In genomic region chr13:30690282-30691188, GRCh38 we compare ENCODE assay signal across 8 cellular contexts. TPM values are rescaled to one million over a fixed set of nuclear protein-coding genes. Genes with fewer than 3 reads are reported as not detected.
DNase-seq lines count a peak whose midpoint lies in the region; ATAC-seq and TF ChIP-seq lines count a peak whose summit lies in the region.

No MANE protein-coding gene starts in this region.

- H3K9me3 ChIP-seq in SK-N-SH, result no peaks in the 10 kb centered on the region
- H3K9me3 ChIP-seq in mucosa of rectum (ENCODE audit: control insufficient read depth in 2 of 2, low read length in 2 of 2), result no peaks in the 10 kb centered on the region

- TF ChIP-seq EP300 in SK-N-SH (IDR thresholded peaks at IDR 0.05; ENCODE audit: borderline replicate concordance in 1 of 2, low read depth in 1 of 2, low read length in 1 of 2), result 0 out of 4 replicates have a peak, but pooled peaks of 1 of the 2 experiments have one; percentile 28

- H2AFZ ChIP-seq in SK-N-SH (ENCODE audit: low read depth), result no peak overlapping the region

- intact Hi-C loops in dorsolateral prefrontal cortex (cut with DNase I), result no loop called here

- H3K4me1 ChIP-seq in SK-N-SH (ENCODE audit: control insufficient read depth in 1 of 2, insufficient read depth in 2 of 2, low read depth in 1 of 2, low read length in 1 of 2) (no peaks in the 10 kb centered on the region), mucosa of rectum (ENCODE audit: control insufficient read depth in 2 of 2, insufficient read depth in 2 of 2, low read length in 2 of 2) (peaks cover 13 to 14% of the 10 kb centered on the region in 2 donors)

- H3K4me2 ChIP-seq in SK-N-SH, result no peak overlapping the region

- peaks cover 4% of the 10 kb centered on the region for H3F3A ChIP-seq in SK-N-SH (replicated peaks; ENCODE audit: insufficient read depth)

- H3K36me3 ChIP-seq in SK-N-SH (replicated peaks in 1 of 2; ENCODE audit: control insufficient read depth in 1 of 2, insufficient read depth in 2 of 2, low read length in 1 of 2) (no peaks in the 10 kb centered on the region), mucosa of rectum (ENCODE audit: control insufficient read depth in 2 of 2, insufficient read depth in 2 of 2, low read length in 2 of 2) (no peaks in the 10 kb centered on the region), H7 (replicated peaks; ENCODE audit: control insufficient read depth, insufficient read depth, low read length) (no peaks in the 10 kb centered on the region)

- H3K27me3 ChIP-seq in SK-N-SH (ENCODE audit: insufficient read depth) (no peaks in the 10 kb centered on the region), dorsolateral prefrontal cortex (no peaks in the 10 kb centered on the region), mucosa of rectum (ENCODE audit: control insufficient read depth in 2 of 2, insufficient read depth in 2 of 2, low read length in 2 of 2) (no peaks in the 10 kb centered on the region), H7 (ENCODE audit: control insufficient read depth, insufficient read depth, low read length) (no peaks in the 10 kb centered on the region)

- H3K79me2 ChIP-seq in SK-N-SH (ENCODE audit: insufficient read depth), result no peaks in the 10 kb centered on the region

- 84% methylated on average over 19 of the region's 21 CpGs for WGBS in SK-N-SH (ENCODE audit: low lambda C conversion rate)

- no peaks in the 10 kb centered on the region for H3K9me2 ChIP-seq in SK-N-SH

- H3K9ac ChIP-seq in SK-N-SH, result no peak overlapping the region
- H3K9ac ChIP-seq in mucosa of rectum (ENCODE audit: low read depth in 1 of 2, low read length in 2 of 2), result peak overlapping the region; percentile 50 to 56

- ATAC-seq in SK-N-SH treated with all-trans-retinoic acid at 6 μM for 48 hours (no peak), HG03196 (IDR thresholded peaks at IDR 0.05; ENCODE audit: unreplicated experiment) (peak; percentile 64)

- no peak overlapping the region for H3K4me3 ChIP-seq in SK-N-SH (ENCODE audit: low read depth in 2 of 2, low read length in 1 of 2)
- H3K4me3 ChIP-seq in dorsolateral prefrontal cortex, result peak overlapping the region in 58 of 59 donors; percentile 14 to 69 (median 46)
- peak overlapping the region; percentile 61 to 79 for H3K4me3 ChIP-seq in mucosa of rectum (ENCODE audit: low read length in 2 of 2)
- no peak overlapping the region for H3K4me3 ChIP-seq in H7 (ENCODE audit: insufficient read depth, low read depth, low read length)

- H3K27ac ChIP-seq in SK-N-SH (ENCODE audit: low read depth in 2 of 2, low read length in 1 of 2), result no peak overlapping the region
- H3K27ac ChIP-seq in dorsolateral prefrontal cortex, result peak overlapping the region in 26 of 59 donors; percentile 1 to 70 (median 44)
- peak overlapping the region; percentile 76 to 88 for H3K27ac ChIP-seq in mucosa of rectum (ENCODE audit: low read depth in 2 of 2, low read length in 2 of 2)

- DNase-seq in SK-N-SH (no peak), SIG-M5 (lab: John Stamatoyannopoulos, UW) (peak; percentile 70), dorsolateral prefrontal cortex (peak in 1 of 10 donors; percentile 22), H7 (no peak), putamen (ENCODE audit: low spot score) (no peak)

- CTCF ChIA-PET in SK-N-SH (lab: Yijun Ruan, JAX), result interaction anchor here (0.7 kb wide), 1 partner anchor 75 kb away, joined by 3 read pairs; no protein-coding TSS in a partner anchor

- no peaks in the 10 kb centered on the region for H4K20me1 ChIP-seq in SK-N-SH (ENCODE audit: insufficient read depth)

- POLR2A ChIA-PET in SK-N-SH (lab: Yijun Ruan, JAX), result no interaction called here

- TF ChIP-seq CTCF in SK-N-SH (IDR thresholded peaks at IDR 0.05), result no peak
- no peak for TF ChIP-seq CTCF in dorsolateral prefrontal cortex (IDR thresholded peaks at IDR 0.05 in 54 of 56, conservative IDR thresholded peaks at IDR 0.05 in 2 of 56; ENCODE audit: low read depth in 1 of 56, partially characterized antibody in 56 of 56)

- no peak for TF ChIP-seq RAD21 in SK-N-SH (IDR thresholded peaks at IDR 0.05; ENCODE audit: low read length)

TF ChIP-seq in SK-N-SH, 30 proteins besides CTCF, POLR2A, EP300 and RAD21:
- peak; percentile 37; the same call in 1 of the 2 replicates for TF ChIP-seq USF1 (IDR thresholded peaks at IDR 0.05; ENCODE audit: borderline replicate concordance, low read depth)
- TF ChIP-seq TCF12 (IDR thresholded peaks at IDR 0.05), result peak; percentile 86
- TF ChIP-seq YY1 (IDR thresholded peaks at IDR 0.05; ENCODE audit: low read depth), result no peak

TF ChIP-seq in SK-N-SH treated with all-trans-retinoic acid at 6 μM for 48 hours, 23 proteins besides CTCF, POLR2A, EP300 and RAD21:
- TF ChIP-seq ZNF565 (CRISPR knock-in tag; conservative IDR thresholded peaks at IDR 0.05; ENCODE audit: low read depth) (no peak), ISL1 (CRISPR knock-in tag; IDR thresholded peaks at IDR 0.05) (no peak), ZFP30 (CRISPR knock-in tag; IDR thresholded peaks at IDR 0.05) (no peak), TSHZ2 (CRISPR knock-in tag; IDR thresholded peaks at IDR 0.05) (no peak), RARB (CRISPR knock-in tag; IDR thresholded peaks at IDR 0.05) (no peak), TCF4 (CRISPR knock-in tag; IDR thresholded peaks at IDR 0.05; ENCODE audit: borderline replicate concordance) (no peak), GLIS3 (CRISPR knock-in tag; IDR thresholded peaks at IDR 0.05) (no peak)

RNA-seq across cellular contexts. Expression of gene ALOX5AP, which starts 44.8 kb away (rescaled TPM):
- 1.2 and 1.3 TPM in 2 replicates for polyA plus RNA-seq in SK-N-SH (2012; rRNA removed)
- 0.90 and 1.6 TPM in 2 replicates for polyA plus RNA-seq in SK-N-SH (2012; cell fraction: cytosol; rRNA removed)
- polyA plus RNA-seq in SK-N-SH (2012; cell fraction: nucleus; rRNA removed), result 0.47 and 0.83 TPM in 2 replicates
- 10 to 100 TPM in 54 of 120 experiments, 1 to 10 TPM in 65, under 1 TPM in 1; 0.83 to 46.3 (median 9.5) TPM for total RNA-seq in dorsolateral prefrontal cortex
- not detected in 2 replicates for total RNA-seq in H7 (2014; rRNA removed; shearing (Covaris generic))

Comparison
In these comparisons a context has a peak if more than half of its experiments do, and no peak if none do; other contexts are left out.
1. H3K27ac ChIP-seq: peak in mucosa of rectum (2 of 2); none in SK-N-SH (0 of 2).
2. H3K4me3 ChIP-seq: peak in dorsolateral prefrontal cortex (58 of 59) and mucosa of rectum (2 of 2); none in SK-N-SH (0 of 2) and H7 (single experiment).